In genomic region chr2:27162151-27163121, GRCh38 we compare ENCODE assay signal across 19 cellular contexts.
DNase-seq lines count a peak whose midpoint lies in the region; ATAC-seq and TF ChIP-seq lines count a peak whose summit lies in the region.
"Had no signal": no experiment of that assay in that cellular context is flagged by ENCODE, and none has a peak within 500 bp of the region (broad histone marks: within the 10 kb centered on the region; RNA-seq: fewer than 3 reads in every experiment).

No MANE protein-coding gene starts in this region.

- no peak for TF ChIP-seq CTCF in MM.1S (IDR thresholded peaks at IDR 0.05; ENCODE audit: low read length)

- H3K9ac ChIP-seq in MM.1S (ENCODE audit: low read length): peak overlapping the region; percentile 65
- H3K9ac ChIP-seq in adipocyte (ENCODE audit: low read length): no peak overlapping the region
- peak overlapping the region; percentile 13 for H3K9ac ChIP-seq in mucosa of stomach (ENCODE audit: low read length)

- H4K20me1 ChIP-seq in MM.1S (ENCODE audit: insufficient read depth, low read length): no peaks in the 10 kb centered on the region

- H3F3A ChIP-seq in MM.1S (ENCODE audit: insufficient read depth, low read length): peaks cover 44% of the 10 kb centered on the region

- no peak overlapping the region for H3K27ac Mint-ChIP-seq in activated naive CD4-positive, alpha-beta T cell treated with anti-CD3 and anti-CD28 coated beads, Interleukin-2, amount 10 ng/mL, durations not matched to agents 7 days and 5 days
- H3K27ac Mint-ChIP-seq: effector memory CD8-positive, alpha-beta T cell; T-cell; type B pancreatic cell had no signal

- H3K4me3 ChIP-seq in MM.1S (ENCODE audit: low read length) (peak overlapping the region; percentile 58), adipocyte (ENCODE audit: low read length) (peak overlapping the region; percentile 4), mucosa of stomach (ENCODE audit: low read length) (no peak overlapping the region)
- H3K4me3 ChIP-seq: lung had no signal

- peaks cover 25% of the 10 kb centered on the region for H3K27me3 Mint-ChIP-seq in activated naive CD4-positive, alpha-beta T cell treated with anti-CD3 and anti-CD28 coated beads, Interleukin-2, amount 10 ng/mL, durations not matched to agents 7 days and 5 days

- peaks cover 62% of the 10 kb centered on the region for H3K4me1 ChIP-seq in MM.1S (ENCODE audit: low read length)
- no peaks in the 10 kb centered on the region for H3K4me1 ChIP-seq in adipocyte (ENCODE audit: control insufficient read depth, insufficient read depth, low read length)
- no peaks in the 10 kb centered on the region for H3K4me1 ChIP-seq in mucosa of stomach (ENCODE audit: control insufficient read depth, insufficient read depth, low read length)
- H3K4me1 ChIP-seq: foreskin keratinocyte had no signal

- H3K36me3 Mint-ChIP-seq in activated naive CD4-positive, alpha-beta T cell treated with anti-CD3 and anti-CD28 coated beads, Interleukin-2, amount 10 ng/mL, durations not matched to agents 7 days and 5 days: no peaks in the 10 kb centered on the region
- H3K36me3 Mint-ChIP-seq: activated naive CD4-positive, alpha-beta T cell treated with anti-CD3 and anti-CD28 coated beads, Interleukin-2, amount 50 U/mL, for 72 hours; T-cell; type B pancreatic cell had no signal

- H3K27me3 ChIP-seq in MM.1S (replicated peaks; ENCODE audit: insufficient read depth, low read length) (no peaks in the 10 kb centered on the region), adipocyte (replicated peaks; ENCODE audit: control insufficient read depth, insufficient read depth, low read length) (peaks cover 4% of the 10 kb centered on the region), mucosa of stomach (ENCODE audit: control insufficient read depth, insufficient read depth, low read length) (no peaks in the 10 kb centered on the region)
- H3K27me3 ChIP-seq: foreskin keratinocyte had no signal

- CTCF ChIA-PET in activated naive CD4-positive, alpha-beta T cell treated with anti-CD3 and anti-CD28 coated beads, Interleukin-2, amount 10 ng/mL, durations not matched to agents 7 days and 5 days (lab: Charles Lee): interaction anchor here (0.6 kb wide), 1 partner anchor 304 kb away, joined by 3 read pairs; no protein-coding TSS in a partner anchor

- peak overlapping the region; percentile 78 for H3K4me2 ChIP-seq in MM.1S (ENCODE audit: low read depth, low read length)

- H3K9me3 ChIP-seq in MM.1S (replicated peaks; ENCODE audit: insufficient read depth, low read length): no peaks in the 10 kb centered on the region
- H3K9me3 ChIP-seq in adipocyte (ENCODE audit: control insufficient read depth, low read length): no peaks in the 10 kb centered on the region
- H3K9me3 ChIP-seq in mucosa of stomach (ENCODE audit: control insufficient read depth, low read length): no peaks in the 10 kb centered on the region

- no peaks in the 10 kb centered on the region for H3K79me2 ChIP-seq in MM.1S (ENCODE audit: low read length)

- H3K9me3 Mint-ChIP-seq in activated naive CD4-positive, alpha-beta T cell treated with anti-CD3 and anti-CD28 coated beads, Interleukin-2, amount 10 ng/mL, durations not matched to agents 7 days and 5 days: no peaks in the 10 kb centered on the region
- H3K9me3 Mint-ChIP-seq: activated naive CD4-positive, alpha-beta T cell treated with anti-CD3 and anti-CD28 coated beads, Interleukin-2, amount 50 U/mL, for 72 hours; effector memory CD8-positive, alpha-beta T cell; T-cell; type B pancreatic cell had no signal

- no peaks in the 10 kb centered on the region for H3K9me2 ChIP-seq in MM.1S (replicated peaks; ENCODE audit: insufficient read depth, low read length)

- DNase-seq in EH (ENCODE audit: low read depth) (peak; percentile 55), MM.1S (peak; percentile 85), adipocyte (ENCODE audit: low read depth) (peak; percentile 25), NCI-H748 (lab: John Stamatoyannopoulos, UW; ENCODE audit: unreplicated experiment) (no peak)
- DNase-seq in activated naive CD4-positive, alpha-beta T cell treated with anti-CD3 and anti-CD28 coated beads, Interleukin-2, amount 10 ng/mL, durations not matched to agents 7 days and 5 days: no peak
- DNase-seq: activated CD4-positive, alpha-beta T cell treated with anti-CD3 and anti-CD28 coated beads for 1 hour; activated T-cell treated with anti-CD3 and anti-CD28 coated beads for 4 hours; effector memory CD8-positive, alpha-beta T cell; foreskin keratinocyte; NCI-H187; NCI-H510A treated with DMSO at 0.1 percent for 48 hours; stimulated activated CD4-positive, alpha-beta T cell treated with anti-CD3 and anti-CD28 coated beads, Interleukin-4, amount 100 ng/mL, for 24 hours; T-cell had no signal

- no peaks in the 10 kb centered on the region for H3K36me3 ChIP-seq in MM.1S (replicated peaks; ENCODE audit: insufficient read depth, low read length)
- no peaks in the 10 kb centered on the region for H3K36me3 ChIP-seq in adipocyte (ENCODE audit: control insufficient read depth, insufficient read depth, low read length, severe bottlenecking)
- no peaks in the 10 kb centered on the region for H3K36me3 ChIP-seq in mucosa of stomach (ENCODE audit: control insufficient read depth, insufficient read depth, low read length)

- ATAC-seq in GM21619 (IDR thresholded peaks at IDR 0.05; ENCODE audit: unreplicated experiment) (no peak), GM19397 (IDR thresholded peaks at IDR 0.05; ENCODE audit: unreplicated experiment) (no peak)
- ATAC-seq: activated naive CD4-positive, alpha-beta T cell treated with anti-CD3 and anti-CD28 coated beads, Interleukin-2, amount 50 U/mL, for 72 hours; effector memory CD8-positive, alpha-beta T cell; foreskin keratinocyte; T-cell had no signal

- no peak overlapping the region for H3K4me3 Mint-ChIP-seq in activated naive CD4-positive, alpha-beta T cell treated with anti-CD3 and anti-CD28 coated beads, Interleukin-2, amount 10 ng/mL, durations not matched to agents 7 days and 5 days
- H3K4me3 Mint-ChIP-seq: effector memory CD8-positive, alpha-beta T cell; T-cell; type B pancreatic cell had no signal

- peak overlapping the region; percentile 82 for H2AFZ ChIP-seq in MM.1S (ENCODE audit: low read length)

- H3K4me1 Mint-ChIP-seq in activated naive CD4-positive, alpha-beta T cell treated with anti-CD3 and anti-CD28 coated beads, Interleukin-2, amount 10 ng/mL, durations not matched to agents 7 days and 5 days: peaks cover 6% of the 10 kb centered on the region
- H3K4me1 Mint-ChIP-seq: T-cell had no signal

- H3K27ac ChIP-seq in MM.1S (ENCODE audit: low read length): peak overlapping the region; percentile 91
- H3K27ac ChIP-seq: foreskin keratinocyte had no signal

Comparison
In these comparisons a context has a peak if more than half of its experiments do, and no peak if none do; other contexts are left out.
1. DNase-seq: peak in EH (single experiment), MM.1S (single experiment) and adipocyte (single experiment); none in NCI-H748 (single experiment) and activated naive CD4-positive, alpha-beta T cell treated with anti-CD3 and anti-CD28 coated beads, Interleukin-2, amount 10 ng/mL, durations not matched to agents 7 days and 5 days (single experiment).